Comparison of ENCODE assay signal across 1 cellular context in the genomic region with DNA sequence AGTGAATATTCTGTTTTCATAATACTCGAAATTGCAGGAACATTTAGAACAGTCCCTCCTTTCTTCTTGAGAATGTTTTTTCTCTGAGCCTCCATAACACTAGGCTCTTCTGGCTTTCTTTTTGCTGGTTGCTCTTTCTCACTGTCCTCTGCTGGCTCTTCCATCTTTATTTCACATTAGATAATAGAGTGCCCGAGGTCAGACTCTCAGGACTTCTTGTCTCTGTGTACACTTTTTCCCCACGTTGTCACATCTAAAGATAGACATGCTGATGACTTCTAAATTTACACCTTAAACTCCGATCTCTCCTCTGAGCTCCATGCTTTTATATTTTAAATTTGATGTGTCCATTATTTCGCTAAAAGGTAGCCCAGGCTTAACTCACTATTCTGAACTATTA.
TF ChIP-seq lines count a peak whose summit lies in the region.

No MANE protein-coding gene starts in this region.

TF ChIP-seq in WTC11, 78 proteins besides CTCF, POLR2A, EP300 and RAD21 (continued from another document):
- TF ChIP-seq, protein P1, sequence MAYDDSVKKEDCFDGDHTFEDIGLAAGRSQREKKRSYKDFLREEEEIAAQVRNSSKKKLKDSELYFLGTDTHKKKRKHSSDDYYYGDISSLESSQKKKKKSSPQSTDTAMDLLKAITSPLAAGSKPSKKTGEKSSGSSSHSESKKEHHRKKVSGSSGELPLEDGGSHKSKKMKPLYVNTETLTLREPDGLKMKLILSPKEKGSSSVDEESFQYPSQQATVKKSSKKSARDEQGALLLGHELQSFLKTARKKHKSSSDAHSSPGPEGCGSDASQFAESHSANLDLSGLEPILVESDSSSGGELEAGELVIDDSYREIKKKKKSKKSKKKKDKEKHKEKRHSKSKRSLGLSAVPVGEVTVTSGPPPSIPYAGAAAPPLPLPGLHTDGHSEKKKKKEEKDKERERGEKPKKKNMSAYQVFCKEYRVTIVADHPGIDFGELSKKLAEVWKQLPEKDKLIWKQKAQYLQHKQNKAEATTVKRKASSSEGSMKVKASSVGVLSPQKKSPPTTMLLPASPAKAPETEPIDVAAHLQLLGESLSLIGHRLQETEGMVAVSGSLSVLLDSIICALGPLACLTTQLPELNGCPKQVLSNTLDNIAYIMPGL (CRISPR knock-in tag; IDR thresholded peaks at IDR 0.05) = no peak
- TF ChIP-seq SP1 (CRISPR knock-in tag; conservative IDR thresholded peaks at IDR 0.05) = no peak
TF ChIP-seq in WTC11: peak in this region for 0.
